27 cellular contexts compared by ENCODE assay signal in genomic region chr3:58222161-58222724, GRCh38. TPM values are rescaled to one million over a fixed set of nuclear protein-coding genes. Genes with fewer than 3 reads are reported as not detected.
DNase-seq lines count a peak whose midpoint lies in the region; ATAC-seq, FAIRE-seq and TF ChIP-seq lines count a peak whose summit lies in the region.
"Had no signal": no experiment of that assay in that cellular context is flagged by ENCODE, and none has a peak within 500 bp of the region (broad histone marks: within the 10 kb centered on the region; RNA-seq: fewer than 3 reads in every experiment).

No MANE protein-coding gene starts in this region.

- H3K27me3 ChIP-seq in Panc1 (ENCODE audit: control insufficient read depth, insufficient read depth, low read length) (no peaks in the 10 kb centered on the region), small intestine (ENCODE audit: control insufficient read depth in 2 of 2, insufficient read depth in 2 of 2, low read length in 2 of 2) (no peaks in the 10 kb centered on the region)
- H3K27me3 ChIP-seq: colonic mucosa, upper lobe of right lung had no signal

- no peaks in the 10 kb centered on the region for H3K36me3 ChIP-seq in Panc1 (ENCODE audit: control insufficient read depth, insufficient read depth, low read length)
- H3K36me3 ChIP-seq in small intestine (ENCODE audit: control insufficient read depth in 2 of 2, insufficient read depth in 2 of 2, low read length in 2 of 2): no peaks in the 10 kb centered on the region
- H3K36me3 ChIP-seq: colonic mucosa, upper lobe of right lung had no signal

- peaks cover 10% of the 10 kb centered on the region for H3K4me1 ChIP-seq in Panc1 (ENCODE audit: control insufficient read depth, insufficient read depth, low read length)
- H3K4me1 ChIP-seq in small intestine (ENCODE audit: control insufficient read depth in 2 of 2, insufficient read depth in 1 of 2, low read depth in 1 of 2, low read length in 1 of 2): peaks cover 0 to 1% of the 10 kb centered on the region in 2 donors
- H3K4me1 ChIP-seq: colonic mucosa had no signal

- CTCF ChIA-PET in Panc1 (lab: Charles Lee): no interaction called here

- peak; percentile 30 for DNase-seq in NCI-H146 (lab: John Stamatoyannopoulos, UW)
- no peak for DNase-seq in NCI-H146 treated with DMSO at 0.1 percent for 48 hours (lab: John Stamatoyannopoulos, UW; ENCODE audit: unreplicated experiment)
- DNase-seq in Panc1 (ENCODE audit: low read depth, low spot score): no peak
- peak; percentile 22 for DNase-seq in epithelial cell of prostate (ENCODE audit: low read depth, low spot score)
- DNase-seq in small intestine: peak; percentile 16
- DNase-seq in activated T-cell treated with anti-CD3 and anti-CD28 coated beads, Interleukin-2, amount 50 U/mL, for 48 hours: no peak
- no peak for DNase-seq in HuH-7.5 (ENCODE audit: low spot score)
- no peak for DNase-seq in NCI-H524 (lab: John Stamatoyannopoulos, UW)
- DNase-seq: 8988T; activated CD4-positive, alpha-beta T cell treated with anti-CD3 and anti-CD28 coated beads, Interleukin-2, amount 10 ng/mL, durations not matched to agents 24 days and 14 days; activated naive CD8-positive, alpha-beta T cell treated with anti-CD3 and anti-CD28 coated beads, Interleukin-2, amount 50 U/mL, for 24 hours; colonic mucosa; foreskin fibroblast; GDM1; hippocampal formation; KBM-7; kidney; NCI-H2029; NCI-H510A; occipital lobe; SIG-M5; stimulated activated CD4-positive, alpha-beta T cell treated with anti-CD3 and anti-CD28 coated beads, Interleukin-12 subunit alpha, Interleukin-12 subunit beta, amount 100 ng/mL, for 4 hours; T-helper 1 cell; upper lobe of right lung had no signal

- in situ Hi-C loops in Panc1 (cut with HindIII; ENCODE audit: low pct_unique_long_range_greater_than_20kb, low sequenced_read_pairs): no loop called here

- POLR2A ChIA-PET in Panc1 (lab: Charles Lee): no interaction called here

- H3K9me3 ChIP-seq in Panc1 (ENCODE audit: control insufficient read depth, insufficient read depth, low read depth, low read length): no peaks in the 10 kb centered on the region
- no peaks in the 10 kb centered on the region for H3K9me3 ChIP-seq in small intestine (ENCODE audit: control insufficient read depth, low read depth)
- H3K9me3 ChIP-seq: colonic mucosa, upper lobe of right lung had no signal

- FAIRE-seq in small intestine (lab: Jason Lieb, UNC): no peak
- FAIRE-seq: kidney had no signal

- peak; percentile 73 for ATAC-seq in Panc1
- ATAC-seq: activated naive CD8-positive, alpha-beta T cell treated with anti-CD3 and anti-CD28 coated beads, Interleukin-2, amount 50 U/mL, for 24 hours; upper lobe of right lung had no signal

- intact Hi-C loops in Panc1 (cut with micrococcal nuclease; ENCODE audit: unreplicated experiment): no loop called here

- 46 to 60% (median 57%) methylated on average over 8 of the region's 8 CpGs for WGBS in small intestine, 3 donors

- no peak overlapping the region for H3K4me3 ChIP-seq in Panc1 (ENCODE audit: low read depth in 2 of 2, low read length in 2 of 2)
- H3K4me3 ChIP-seq in small intestine (ENCODE audit: low read depth in 1 of 2, low read length in 2 of 2): no peak overlapping the region
- H3K4me3 ChIP-seq: colonic mucosa, upper lobe of right lung had no signal

- BruUV-seq in Panc1 (replicated peaks; lab: Mats Ljungman, UMichigan): no TSS peak

- H3K27ac ChIP-seq in Panc1 (ENCODE audit: low read length) (no peak overlapping the region; the same call in 1 of the 2 replicates), epithelial cell of prostate (no peak overlapping the region), small intestine (ENCODE audit: low read depth in 1 of 2, low read length in 1 of 2) (no peak overlapping the region)
- H3K27ac ChIP-seq: colonic mucosa, HL-60, upper lobe of right lung had no signal

- TF ChIP-seq CTCF in Panc1 (IDR thresholded peaks at IDR 0.05): no peak

RNA-seq across cellular contexts. Expression of gene DNASE1L3, which starts 11.5 kb away (rescaled TPM):
- total RNA-seq in Panc1 (2021; ENCODE audit: unreplicated experiment): not detected
- not detected for polyA plus RNA-seq in Panc1 (2012; ENCODE audit: insufficient read length)
- polyA plus RNA-seq in small intestine: 10 to 100 TPM in 1 of 3 donors, 1 to 10 TPM in 2; 2.9 to 17.0 (median 4.2) TPM
- total RNA-seq: activated CD4-positive, alpha-beta T cell treated with anti-CD3 and anti-CD28 coated beads, Interleukin-2, amount 10 ng/mL, durations not matched to agents 24 days and 14 days; activated T-helper 2 cell treated with anti-CD3 and anti-CD28 coated beads, Interferon-gamma antibody, Interleukin-2, Interleukin-4, amounts not matched to agents 10 μg/mL and 5 μg/mL and 100 μg/mL, durations not matched to agents 14 hours and 24 hours and 36 hours had no signal
- polyA plus RNA-seq: BJ had no signal

RNA-seq across cellular contexts. Expression of gene ABHD6, which starts 15.3 kb away (rescaled TPM):
- 18.9 TPM for total RNA-seq in Panc1 (2021; ENCODE audit: unreplicated experiment)
- polyA plus RNA-seq in Panc1 (2012; ENCODE audit: insufficient read length): 17.0 TPM
- 10 to 100 TPM; 12.1 to 33.2 (median 31.3) TPM for polyA plus RNA-seq in small intestine

Comparison
In these comparisons a context has a peak if more than half of its experiments do, and no peak if none do; other contexts are left out.
1. DNase-seq: peak in NCI-H146 (single experiment), epithelial cell of prostate (single experiment) and small intestine (single experiment); none in NCI-H146 treated with DMSO at 0.1 percent for 48 hours (single experiment), Panc1 (single experiment), activated T-cell treated with anti-CD3 and anti-CD28 coated beads, Interleukin-2, amount 50 U/mL, for 48 hours (0 of 2), HuH-7.5 (single experiment) and NCI-H524 (0 of 2).